Comparison of ENCODE assay signal across 21 cellular contexts in genomic region chr4:83293305-83294046, GRCh38. TPM values are rescaled to one million over a fixed set of nuclear protein-coding genes. Genes with fewer than 3 reads are reported as not detected.
DNase-seq lines count a peak whose midpoint lies in the region; ATAC-seq, FAIRE-seq and TF ChIP-seq lines count a peak whose summit lies in the region.
"Had no signal": no experiment of that assay in that cellular context is flagged by ENCODE, and none has a peak within 500 bp of the region (broad histone marks: within the 10 kb centered on the region; RNA-seq: fewer than 3 reads in every experiment).

No MANE protein-coding gene starts in this region.

- H2AFZ ChIP-seq in osteoblast (ENCODE audit: low read length), result peak overlapping the region; percentile 59
- H2AFZ ChIP-seq: GM23248 had no signal

- DNase-seq in activated T-cell treated with anti-CD3 and anti-CD28 coated beads, Interleukin-2, amount 50 U/mL, for 72 hours, result no peak
- DNase-seq in activated T-cell treated with anti-CD3 and anti-CD28 coated beads for 4 hours, result no peak
- no peak for DNase-seq in HFFc6
- peak; percentile 57 for DNase-seq in RPMI8226
- no peak for DNase-seq in osteoblast (ENCODE audit: insufficient read length, low spot score, missing footprints)
- DNase-seq in stimulated activated CD4-positive, alpha-beta T cell treated with anti-CD3 and anti-CD28 coated beads, Interleukin-4, amount 100 ng/mL, for 1 hour, result no peak
- no peak for DNase-seq in GM19239 (ENCODE audit: insufficient read length, low spot score)
- DNase-seq in chondrocyte (ENCODE audit: low spot score), result no peak
- DNase-seq: Caco-2, GM23248, H7, KBM-7, NCI-H1092 treated with DMSO at 0.1 percent for 48 hours, NCI-H1436, NCI-H187, NCI-H2171 treated with DMSO at 0.1 percent for 48 hours, NCI-H524, NCI-H748 treated with DMSO at 0.1 percent for 48 hours, PC-3, SHP77 had no signal

- no peak for ATAC-seq in activated T-cell treated with anti-CD3 and anti-CD28 coated beads, Interleukin-2, amount 50 U/mL, for 72 hours (replicated peaks in 1 of 2)
- ATAC-seq: PC-3 had no signal

- no peaks in the 10 kb centered on the region for H3K27me3 Mint-ChIP-seq in activated T-cell treated with anti-CD3 and anti-CD28 coated beads, Interleukin-2, amount 50 U/mL, for 72 hours (ENCODE audit: low read depth)
- H3K27me3 Mint-ChIP-seq in HFFc6 (ENCODE audit: insufficient read depth) (peaks cover 10% of the 10 kb centered on the region), chondrocyte (ENCODE audit: low read depth) (peaks cover 3% of the 10 kb centered on the region)

- no peak overlapping the region for H3K27ac ChIP-seq in osteoblast (ENCODE audit: low read depth, low read length)
- H3K27ac ChIP-seq: GM23248 had no signal

- no peaks in the 10 kb centered on the region for H3K4me1 ChIP-seq in osteoblast (ENCODE audit: insufficient read depth, low read length)

- no peak for FAIRE-seq in GM19239 (lab: Jason Lieb, UNC)
- FAIRE-seq: G401.6 had no signal

- no peaks in the 10 kb centered on the region for H3K79me2 ChIP-seq in osteoblast (ENCODE audit: insufficient read depth, low read length)

- H3K36me3 Mint-ChIP-seq in activated T-cell treated with anti-CD3 and anti-CD28 coated beads, Interleukin-2, amount 50 U/mL, for 72 hours (ENCODE audit: insufficient read depth in 2 of 2), result peaks cover 7 to 9% of the 10 kb centered on the region in 2 donors
- H3K36me3 Mint-ChIP-seq in HFFc6 (ENCODE audit: low read depth) (no peaks in the 10 kb centered on the region), chondrocyte (ENCODE audit: low read depth) (no peaks in the 10 kb centered on the region)

- no peak overlapping the region for H3K4me2 ChIP-seq in osteoblast (ENCODE audit: insufficient read depth, low read length)

- no peaks in the 10 kb centered on the region for H3K36me3 ChIP-seq in osteoblast (ENCODE audit: insufficient read depth, low read length)

- TF ChIP-seq CTCF in HFFc6 (IDR thresholded peaks at IDR 0.05) (no peak), osteoblast (IDR thresholded peaks at IDR 0.05; ENCODE audit: extremely low read depth, low read depth, low read length) (no peak), chondrocyte (IDR thresholded peaks at IDR 0.05) (no peak)

- peaks cover 9% of the 10 kb centered on the region for H3K4me1 Mint-ChIP-seq in activated T-cell treated with anti-CD3 and anti-CD28 coated beads, Interleukin-2, amount 50 U/mL, for 72 hours (ENCODE audit: low read depth)
- H3K4me1 Mint-ChIP-seq in HFFc6 (ENCODE audit: low read depth) (peaks cover 9% of the 10 kb centered on the region; the same call in 1 of the 2 replicates), chondrocyte (ENCODE audit: low read depth) (no peaks in the 10 kb centered on the region)

- peak overlapping the region; percentile 40 for H3K27ac Mint-ChIP-seq in activated T-cell treated with anti-CD3 and anti-CD28 coated beads, Interleukin-2, amount 50 U/mL, for 72 hours
- no peak overlapping the region for H3K27ac Mint-ChIP-seq in HFFc6
- no peak overlapping the region for H3K27ac Mint-ChIP-seq in chondrocyte (ENCODE audit: unreplicated experiment)

- no peak overlapping the region for H3K4me3 ChIP-seq in osteoblast (ENCODE audit: insufficient read depth, low read length)
- H3K4me3 ChIP-seq: GM23248 had no signal

- H3K27me3 ChIP-seq in osteoblast (ENCODE audit: insufficient read depth, low read length), result peaks cover 2% of the 10 kb centered on the region

- peaks cover 4 to 7% of the 10 kb centered on the region in 2 donors for H3K9me3 Mint-ChIP-seq in activated T-cell treated with anti-CD3 and anti-CD28 coated beads, Interleukin-2, amount 50 U/mL, for 72 hours
- H3K9me3 Mint-ChIP-seq in HFFc6, result no peaks in the 10 kb centered on the region; the same call in 1 of the 2 replicates
- H3K9me3 Mint-ChIP-seq in chondrocyte (ENCODE audit: low read depth), result peaks cover 3% of the 10 kb centered on the region

- peak overlapping the region in 1 of 2 donors; percentile 72 for H3K4me3 Mint-ChIP-seq in activated T-cell treated with anti-CD3 and anti-CD28 coated beads, Interleukin-2, amount 50 U/mL, for 72 hours
- H3K4me3 Mint-ChIP-seq in HFFc6 (peak overlapping the region; percentile 40; the same call in 1 of the 2 replicates), chondrocyte (ENCODE audit: unreplicated experiment) (no peak overlapping the region)

- H3K9me3 ChIP-seq in osteoblast (ENCODE audit: low read depth, low read length), result no peaks in the 10 kb centered on the region
- H3K9me3 ChIP-seq: Caco-2 had no signal

- no peaks in the 10 kb centered on the region for H4K20me1 ChIP-seq in osteoblast (ENCODE audit: insufficient read depth, low read length)

RNA-seq across cellular contexts. Expression of gene COQ2, which starts 8.9 kb away (rescaled TPM):
- total RNA-seq in activated T-cell treated with anti-CD3 and anti-CD28 coated beads, Interleukin-2, amount 50 U/mL, for 72 hours, result 10 to 100 TPM; 15.9 to 19.4 TPM
- total RNA-seq in HFFc6 (2021; fragmentation: NEBNext Ultra II Directional; extraction: Animal tissue kit (Norgen Biotek cat#: 25700)), result 10 to 100 TPM; 15.4 to 23.2 (median 20.6) TPM
- total RNA-seq in osteoblast (14.1 and 17.1 TPM in 2 replicates), chondrocyte (8.5 to 10.1 TPM (median 9.3 TPM) in 3 replicates)

RNA-seq across cellular contexts. Expression of gene HPSE, which starts 41.2 kb away (rescaled TPM):
- total RNA-seq in activated T-cell treated with anti-CD3 and anti-CD28 coated beads, Interleukin-2, amount 50 U/mL, for 72 hours, result 10 to 100 TPM; 12.8 to 15.3 TPM
- total RNA-seq in HFFc6 (2021; fragmentation: NEBNext Ultra II Directional; extraction: Animal tissue kit (Norgen Biotek cat#: 25700)), result 1 to 10 TPM in 2 of 6 experiments, under 1 TPM in 4; 0.33 to 1.0 (median 0.83) TPM
- total RNA-seq in osteoblast (0.29 and 0.36 TPM in 2 replicates), chondrocyte (0.31 to 0.90 TPM (median 0.38 TPM) in 3 replicates)
